Comparison of ENCODE assay signal across 1 cellular context in genomic region chr16:30110661-30111060, GRCh38.
TF ChIP-seq lines count a peak whose summit lies in the region.

No MANE protein-coding gene starts in this region.

TF ChIP-seq in endothelial cell of umbilical vein, 7 proteins besides CTCF, POLR2A, EP300 and RAD21:
- TF ChIP-seq GATA2 (IDR thresholded peaks at IDR 0.05; ENCODE audit: insufficient read depth, insufficient read length, low read depth, low read length): no peak
- no peak for TF ChIP-seq MYC (IDR thresholded peaks at IDR 0.05; ENCODE audit: low read depth, low read length)
- TF ChIP-seq MAX (IDR thresholded peaks at IDR 0.05; ENCODE audit: insufficient read depth, insufficient read length): no peak
- TF ChIP-seq FOS (IDR thresholded peaks at IDR 0.05; ENCODE audit: borderline replicate concordance, insufficient read depth, low read length): no peak
- TF ChIP-seq EZH2 (IDR thresholded peaks at IDR 0.05; ENCODE audit: borderline replicate concordance, low read depth, low read length, severe bottlenecking): no peak
- TF ChIP-seq POLR2AphosphoS5 (IDR thresholded peaks at IDR 0.05; ENCODE audit: insufficient read depth, low read depth, low read length): no peak
- no peak for TF ChIP-seq JUN (IDR thresholded peaks at IDR 0.05; ENCODE audit: borderline replicate concordance, insufficient read depth, insufficient read length, low read depth)
